ENCODE assay signal across 11 cellular contexts in the genomic region with DNA sequence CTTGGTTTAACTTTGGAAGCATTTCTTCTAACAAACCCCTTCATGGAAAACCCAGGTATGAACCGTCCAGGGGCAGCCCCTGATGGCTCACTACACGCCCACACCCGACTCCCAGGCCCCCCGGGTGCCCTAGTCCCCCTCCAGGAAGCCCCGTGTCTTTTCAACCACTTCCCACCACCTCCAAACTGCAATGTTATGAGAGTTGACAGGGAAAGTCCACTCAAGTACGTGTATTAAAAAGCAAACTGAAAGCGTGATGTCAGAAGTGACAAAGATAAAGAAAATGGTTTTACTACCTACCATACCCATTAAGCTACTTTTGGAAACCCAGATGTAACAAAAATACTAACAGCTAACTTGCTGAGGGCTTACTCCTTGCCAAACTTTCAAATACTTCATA. TPM values are rescaled to one million over a fixed set of nuclear protein-coding genes. Genes with fewer than 3 reads are reported as not detected.
A peak's percentile ranks its signal among the peaks of the same experiment; 100 is the strongest.
DNase-seq lines count a peak whose midpoint lies in the region; ATAC-seq and TF ChIP-seq lines count a peak whose summit lies in the region.
"Had no signal": no experiment of that assay in that cellular context is flagged by ENCODE, and none has a peak within 500 bp of the region (broad histone marks: within the 10 kb centered on the region; RNA-seq: fewer than 3 reads in every experiment).

No MANE protein-coding gene starts in this region.

- peak overlapping the region; percentile 51 for H3K4me3 Mint-ChIP-seq in natural killer cell treated with Interleukin-12 subunit alpha and Interleukin-12 subunit beta and Interleukin-15 and Interleukin-18, amount 100 ng/mL, for 72 hours
- H3K4me3 Mint-ChIP-seq: activated naive CD4-positive, alpha-beta T cell treated with anti-CD3 and anti-CD28 coated beads, Interleukin-2, amount 50 U/mL, for 24 hours; memory B cell had no signal

- H3K9me3 Mint-ChIP-seq in natural killer cell treated with Interleukin-12 subunit alpha and Interleukin-12 subunit beta and Interleukin-15 and Interleukin-18, amount 100 ng/mL, for 72 hours: no peaks in the 10 kb centered on the region
- H3K9me3 Mint-ChIP-seq: activated naive CD4-positive, alpha-beta T cell treated with anti-CD3 and anti-CD28 coated beads, Interleukin-2, amount 50 U/mL, for 24 hours; memory B cell had no signal

- H3K27me3 Mint-ChIP-seq in natural killer cell treated with Interleukin-12 subunit alpha and Interleukin-12 subunit beta and Interleukin-15 and Interleukin-18, amount 100 ng/mL, for 72 hours: no peaks in the 10 kb centered on the region
- H3K27me3 Mint-ChIP-seq: activated naive CD4-positive, alpha-beta T cell treated with anti-CD3 and anti-CD28 coated beads, Interleukin-2, amount 50 U/mL, for 24 hours; memory B cell had no signal

- peaks cover 18 to 46% of the 10 kb centered on the region in 2 donors for H3K4me1 Mint-ChIP-seq in natural killer cell treated with Interleukin-12 subunit alpha and Interleukin-12 subunit beta and Interleukin-15 and Interleukin-18, amount 100 ng/mL, for 72 hours (ENCODE audit: low read depth in 2 of 2)
- H3K4me1 Mint-ChIP-seq: activated naive CD4-positive, alpha-beta T cell treated with anti-CD3 and anti-CD28 coated beads, Interleukin-2, amount 50 U/mL, for 24 hours had no signal

- intact Hi-C loops in A673 (cut with micrococcal nuclease; ENCODE audit: unreplicated experiment): no loop called here
- intact Hi-C loops in left colon (cut with DNase I, micrococcal nuclease): no loop called here

- no peaks in the 10 kb centered on the region for H3K27me3 ChIP-seq in A673 (replicated peaks; ENCODE audit: insufficient read depth, low read depth, low read length, poor library complexity)
- H3K27me3 ChIP-seq: right atrium auricular region had no signal

- POLR2A ChIA-PET in A673 (lab: Charles Lee; ENCODE audit: low non-redundant PET): no interaction called here

- H3K36me3 Mint-ChIP-seq in natural killer cell treated with Interleukin-12 subunit alpha and Interleukin-12 subunit beta and Interleukin-15 and Interleukin-18, amount 100 ng/mL, for 72 hours: no peaks in the 10 kb centered on the region
- H3K36me3 Mint-ChIP-seq: activated naive CD4-positive, alpha-beta T cell treated with anti-CD3 and anti-CD28 coated beads, Interleukin-2, amount 50 U/mL, for 24 hours; memory B cell had no signal

- no TSS peak for BruUV-seq in A673 (replicated peaks; lab: Mats Ljungman, UMichigan)

- DNase-seq in natural killer cell treated with Interleukin-12 subunit alpha and Interleukin-12 subunit beta and Interleukin-15 and Interleukin-18, amount 100 ng/mL, for 72 hours (ENCODE audit: low spot score): peak; percentile 68
- DNase-seq in A673 (ENCODE audit: low spot score): no peak
- DNase-seq in left colon: no peak
- no peak for DNase-seq in central memory CD4-positive, alpha-beta T cell
- no peak for DNase-seq in SW480 (ENCODE audit: low spot score)

- ATAC-seq in GM18861 (IDR thresholded peaks at IDR 0.05; ENCODE audit: unreplicated experiment) (peak; percentile 70), GM21423 (IDR thresholded peaks at IDR 0.05; ENCODE audit: unreplicated experiment) (peak; percentile 65), HG03095 (IDR thresholded peaks at IDR 0.05; ENCODE audit: unreplicated experiment) (peak; percentile 61), left colon (no peak)
- peak; percentile 81 to 84 for ATAC-seq in natural killer cell treated with Interleukin-12 subunit alpha and Interleukin-12 subunit beta and Interleukin-15 and Interleukin-18, amount 100 ng/mL, for 72 hours

- no peaks in the 10 kb centered on the region for H3K36me3 ChIP-seq in A673 (ENCODE audit: insufficient read depth, low read length, poor library complexity, severe bottlenecking)
- H3K36me3 ChIP-seq: right atrium auricular region had no signal

- TF ChIP-seq CTCF in A673 (conservative IDR thresholded peaks at IDR 0.05; ENCODE audit: low read depth, low read length): no peak

- CTCF ChIA-PET in A673 (lab: Charles Lee): no interaction called here

- peaks cover 54% of the 10 kb centered on the region for H3K9me3 ChIP-seq in A673 (ENCODE audit: low read depth, low read length, poor library complexity, severe bottlenecking)
- H3K9me3 ChIP-seq: right atrium auricular region had no signal

- H3K4me3 ChIP-seq in A673 (ENCODE audit: low read depth, low read length, poor library complexity, severe bottlenecking): no peak overlapping the region
- H3K4me3 ChIP-seq: right atrium auricular region had no signal

- H3K27ac Mint-ChIP-seq in natural killer cell treated with Interleukin-12 subunit alpha and Interleukin-12 subunit beta and Interleukin-15 and Interleukin-18, amount 100 ng/mL, for 72 hours: peak overlapping the region; percentile 57 to 77
- H3K27ac Mint-ChIP-seq: activated naive CD4-positive, alpha-beta T cell treated with anti-CD3 and anti-CD28 coated beads, Interleukin-2, amount 50 U/mL, for 24 hours; memory B cell had no signal

- H3K27ac ChIP-seq in A673 (ENCODE audit: low read depth, low read length, poor library complexity, severe bottlenecking): no peak overlapping the region
- H3K27ac ChIP-seq: right atrium auricular region had no signal

- H3K4me1 ChIP-seq in A673 (ENCODE audit: insufficient read depth, low read length, poor library complexity, severe bottlenecking): no peaks in the 10 kb centered on the region

RNA-seq across cellular contexts. Expression of a gene that starts 51.5 kb away (rescaled TPM):
- 10 to 100 TPM in 1 of 2 donors, 1 to 10 TPM in 1; 4.1 to 10.2 TPM for total RNA-seq in natural killer cell treated with Interleukin-12 subunit alpha and Interleukin-12 subunit beta and Interleukin-15 and Interleukin-18, amount 100 ng/mL, for 72 hours
- total RNA-seq in A673 (2021) (not detected in 2 replicates), left colon (1 to 10 TPM; 4.9 to 6.5 TPM)
